ENCODE assay signal across 21 cellular contexts in genomic region chr14:100268591-100269207, GRCh38. TPM values are rescaled to one million over a fixed set of nuclear protein-coding genes. Genes with fewer than 3 reads are reported as not detected.
A peak's percentile ranks its signal among the peaks of the same experiment; 100 is the strongest.
DNase-seq lines count a peak whose midpoint lies in the region; ATAC-seq, FAIRE-seq and TF ChIP-seq lines count a peak whose summit lies in the region.
"Had no signal": no experiment of that assay in that cellular context is flagged by ENCODE, and none has a peak within 500 bp of the region (broad histone marks: within the 10 kb centered on the region; RNA-seq: fewer than 3 reads in every experiment).

No MANE protein-coding gene starts in this region.

- H3K27ac Mint-ChIP-seq in CD14-positive monocyte (peak overlapping the region in 4 of 7 donors; percentile 23 to 42 (median 34)), chondrocyte (ENCODE audit: unreplicated experiment) (no peak overlapping the region)
- peak overlapping the region in 6 of 10 donors; percentile 4 to 66 (median 44) for H3K27ac Mint-ChIP-seq in naive thymus-derived CD8-positive, alpha-beta T cell
- H3K27ac Mint-ChIP-seq: progenitor cell of endocrine pancreas; T-helper 2 cell treated with Interferon-gamma antibody and Interleukin-4, amounts not matched to agents 5 μg/mL and 100 μg/mL, for 36 hours had no signal

- no peaks in the 10 kb centered on the region for H3K27me3 Mint-ChIP-seq in CD14-positive monocyte (ENCODE audit: low read depth in 3 of 3)
- H3K27me3 Mint-ChIP-seq in naive thymus-derived CD8-positive, alpha-beta T cell = no peaks in the 10 kb centered on the region
- no peaks in the 10 kb centered on the region for H3K27me3 Mint-ChIP-seq in chondrocyte (ENCODE audit: low read depth)
- H3K27me3 Mint-ChIP-seq: progenitor cell of endocrine pancreas had no signal

- H3K4me1 Mint-ChIP-seq in CD14-positive monocyte (peaks cover 11% of the 10 kb centered on the region), chondrocyte (ENCODE audit: low read depth) (peaks cover 15% of the 10 kb centered on the region)
- H3K4me1 Mint-ChIP-seq in naive thymus-derived CD8-positive, alpha-beta T cell = peaks cover 29 to 72% (median 59%) of the 10 kb centered on the region in 4 donors

- FAIRE-seq in GM19239 (lab: Jason Lieb, UNC) = no peak
- FAIRE-seq: islet of Langerhans had no signal

- POLR2A ChIA-PET in naive thymus-derived CD8-positive, alpha-beta T cell (lab: Charles Lee) = interaction anchor here (1.7 kb wide), 1 partner anchor 45 kb away, joined by 4 read pairs; no protein-coding TSS in a partner anchor

- TF ChIP-seq CTCF in CD14-positive monocyte (IDR thresholded peaks at IDR 0.05) (no peak), VCaP (conservative IDR thresholded peaks at IDR 0.05) (no peak), chondrocyte (IDR thresholded peaks at IDR 0.05) (no peak)

- peak overlapping the region; percentile 34 for H3K27ac ChIP-seq in VCaP
- H3K27ac ChIP-seq: suprapubic skin had no signal

- H3K9me3 Mint-ChIP-seq in CD14-positive monocyte = no peaks in the 10 kb centered on the region
- H3K9me3 Mint-ChIP-seq in naive thymus-derived CD8-positive, alpha-beta T cell = no peaks in the 10 kb centered on the region
- no peaks in the 10 kb centered on the region for H3K9me3 Mint-ChIP-seq in chondrocyte (ENCODE audit: low read depth)
- H3K9me3 Mint-ChIP-seq: neural crest cell; T-helper 2 cell treated with Interferon-gamma antibody and Interleukin-4, amounts not matched to agents 5 μg/mL and 100 μg/mL, for 36 hours had no signal

- intact Hi-C loops in CD14-positive monocyte (cut with micrococcal nuclease) = loop anchor here in 1 of 2 donors (10.0 kb wide), 1 partner anchor 356 kb away; no protein-coding TSS in a partner anchor

- H3K36me3 Mint-ChIP-seq in CD14-positive monocyte = peaks cover 28 to 51% of the 10 kb centered on the region in 2 donors
- peaks cover 0 to 61% (median 6%) of the 10 kb centered on the region in 3 donors for H3K36me3 Mint-ChIP-seq in naive thymus-derived CD8-positive, alpha-beta T cell
- H3K36me3 Mint-ChIP-seq in chondrocyte (ENCODE audit: low read depth) = peaks cover 3% of the 10 kb centered on the region

- no peak overlapping the region for H3K4me3 Mint-ChIP-seq in CD14-positive monocyte
- peak overlapping the region in 1 of 10 donors; percentile 10 for H3K4me3 Mint-ChIP-seq in naive thymus-derived CD8-positive, alpha-beta T cell
- no peak overlapping the region for H3K4me3 Mint-ChIP-seq in chondrocyte (ENCODE audit: unreplicated experiment)
- H3K4me3 Mint-ChIP-seq: neural crest cell; T-helper 2 cell treated with Interferon-gamma antibody and Interleukin-4, amounts not matched to agents 5 μg/mL and 100 μg/mL, for 36 hours had no signal

- ATAC-seq in naive thymus-derived CD8-positive, alpha-beta T cell = no peak
- ATAC-seq: activated CD4-positive, CD25-positive, alpha-beta regulatory T cell treated with anti-CD3 and anti-CD28 coated beads, Interleukin-2, amount 50 U/mL, for 24 hours had no signal

- DNase-seq in CD14-positive monocyte (ENCODE audit: low spot score) (no peak), fibroblast of gingiva (ENCODE audit: low read depth) (peak; percentile 33), chondrocyte (ENCODE audit: low spot score) (no peak), iPS-NIHi11 (ENCODE audit: low spot score) (no peak), GM19239 (ENCODE audit: insufficient read length, low spot score) (no peak)
- DNase-seq in naive thymus-derived CD8-positive, alpha-beta T cell = no peak
- no peak for DNase-seq in activated CD8-positive, alpha-beta memory T cell treated with anti-CD3 and anti-CD28 coated beads, Interleukin-2, amount 50 U/mL, for 4 hours
- DNase-seq: activated effector memory CD4-positive, alpha-beta T cell treated with Interleukin-2 at 50 U/mL for 16 hours; effector memory CD4-positive, alpha-beta T cell; MG63; NCI-H1694; NCI-H748 treated with DMSO at 0.1 percent for 48 hours; stimulated activated CD8-positive, alpha-beta memory T cell treated with anti-CD3 and anti-CD28 coated beads, Interleukin-4, amount 100 ng/mL, for 48 hours had no signal

RNA-seq across cellular contexts. Expression of gene YY1, which starts 29.8 kb away (rescaled TPM):
- polyA plus RNA-seq in CD14-positive monocyte = 10 to 100 TPM; 13.3 to 15.7 TPM
- 100 to 1,000 TPM in 1 of 2 experiments, 10 to 100 TPM in 1; 93.2 to 102 TPM for total RNA-seq in naive thymus-derived CD8-positive, alpha-beta T cell
- polyA plus RNA-seq in naive thymus-derived CD8-positive, alpha-beta T cell = 10 to 100 TPM; 15.0 to 16.5 (median 16.2) TPM
- total RNA-seq in chondrocyte = 69.8 to 72.8 TPM (median 70.0 TPM) in 3 replicates

RNA-seq across cellular contexts. Expression of gene SLC25A29, which starts 37.5 kb away (rescaled TPM):
- polyA plus RNA-seq in CD14-positive monocyte = 10 to 100 TPM; 16.9 to 33.3 TPM
- 10 to 100 TPM; 16.1 to 18.5 TPM for total RNA-seq in naive thymus-derived CD8-positive, alpha-beta T cell
- polyA plus RNA-seq in naive thymus-derived CD8-positive, alpha-beta T cell = 1 to 10 TPM; 2.7 to 8.8 (median 4.1) TPM
- 22.2 to 29.3 TPM (median 26.6 TPM) in 3 replicates for total RNA-seq in chondrocyte

RNA-seq across cellular contexts. Expression of gene SLC25A47, which starts 54.4 kb away (rescaled TPM):
- not detected for polyA plus RNA-seq in CD14-positive monocyte
- not detected for total RNA-seq in naive thymus-derived CD8-positive, alpha-beta T cell
- polyA plus RNA-seq in naive thymus-derived CD8-positive, alpha-beta T cell = not detected
- total RNA-seq in chondrocyte = not detected in 3 replicates
- total RNA-seq: neural crest cell, progenitor cell of endocrine pancreas had no signal
- polyA plus RNA-seq: fibroblast of lung had no signal
